20 cellular contexts compared by ENCODE assay signal in the genomic region with DNA sequence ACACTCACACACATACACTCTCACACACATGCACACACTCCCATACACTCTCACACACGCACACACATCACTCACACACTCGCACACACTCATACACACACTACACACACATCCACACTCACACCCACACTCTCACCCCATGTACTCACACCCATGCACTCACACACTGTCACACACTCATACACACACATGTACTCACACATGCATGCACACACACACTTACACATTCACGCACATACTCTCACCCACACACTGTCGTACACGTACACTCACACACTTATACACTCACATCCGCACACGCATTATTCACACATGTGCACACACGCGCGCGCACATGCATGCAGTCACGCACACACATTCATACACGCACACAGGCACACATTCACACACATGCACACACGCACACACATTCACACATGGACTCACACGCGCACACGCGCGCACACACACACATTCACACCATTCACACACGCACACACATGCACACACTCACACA. TPM values are rescaled to one million over a fixed set of nuclear protein-coding genes. Genes with fewer than 3 reads are reported as not detected.
A peak's percentile ranks its signal among the peaks of the same experiment; 100 is the strongest.
DNase-seq lines count a peak whose midpoint lies in the region; ATAC-seq, FAIRE-seq and TF ChIP-seq lines count a peak whose summit lies in the region.
"Had no signal": no experiment of that assay in that cellular context is flagged by ENCODE, and none has a peak within 500 bp of the region (broad histone marks: within the 10 kb centered on the region; RNA-seq: fewer than 3 reads in every experiment).

No MANE protein-coding gene starts in this region.

- H3K9me3 ChIP-seq in transverse colon = no peaks in the 10 kb centered on the region
- H3K9me3 ChIP-seq: SJSA1 had no signal

- peak overlapping the region; percentile 5 for H2AK5ac ChIP-seq in mesendoderm (ENCODE audit: low read length)

- H3K56ac ChIP-seq in mesendoderm (ENCODE audit: low read length) = peak overlapping the region; percentile 54

- H3K4me1 ChIP-seq in mesendoderm (ENCODE audit: control insufficient read depth, low read depth, low read length) = peaks cover 8% of the 10 kb centered on the region
- H3K4me1 ChIP-seq in transverse colon = peaks cover 5 to 15% (median 11%) of the 10 kb centered on the region in 4 donors
- H3K4me1 ChIP-seq: SJSA1 had no signal

- H3K79me1 ChIP-seq in mesendoderm (ENCODE audit: low read length) = no peaks in the 10 kb centered on the region

- no peak for DNase-seq in GM12891 (ENCODE audit: insufficient read length, low spot score)
- no peak for DNase-seq in activated naive CD8-positive, alpha-beta T cell treated with anti-CD3 and anti-CD28 coated beads, Interleukin-2, amount 50 U/mL, for 24 hours
- no peak for DNase-seq in mesendoderm
- no peak for DNase-seq in NCI-H1694 treated with DMSO at 0.1 percent for 48 hours (lab: John Stamatoyannopoulos, UW)
- DNase-seq in NCI-H510A (lab: John Stamatoyannopoulos, UW) = no peak
- DNase-seq in transverse colon = no peak
- DNase-seq: AML-193, DMS79 treated with DMSO at 0.1 percent for 48 hours, KBM-7, NCI-H1092, NCI-H1694, NCI-H345, PC-3 had no signal

- H3K18ac ChIP-seq in mesendoderm (ENCODE audit: low read length) = no peak overlapping the region

- peaks cover 27% of the 10 kb centered on the region for H3K27me3 Mint-ChIP-seq in activated naive CD8-positive, alpha-beta T cell treated with anti-CD3 and anti-CD28 coated beads, Interleukin-2, amount 50 U/mL, for 24 hours

- H3K4ac ChIP-seq in mesendoderm (ENCODE audit: low read depth, low read length) = no peak overlapping the region

- H3K36me3 ChIP-seq in mesendoderm (ENCODE audit: control insufficient read depth, insufficient read depth, low read length) = no peaks in the 10 kb centered on the region
- H3K36me3 ChIP-seq in transverse colon = no peaks in the 10 kb centered on the region
- H3K36me3 ChIP-seq: SJSA1 had no signal

- H2BK120ac ChIP-seq in mesendoderm (ENCODE audit: low read depth, low read length) = no peak overlapping the region

- no peak overlapping the region for H2BK15ac ChIP-seq in mesendoderm (replicated peaks; ENCODE audit: low read depth)

- ATAC-seq in activated naive CD8-positive, alpha-beta T cell treated with anti-CD3 and anti-CD28 coated beads, Interleukin-2, amount 50 U/mL, for 24 hours = no peak
- ATAC-seq in GM18517 (IDR thresholded peaks at IDR 0.05; ENCODE audit: unreplicated experiment) = no peak
- ATAC-seq: HCT116, PC-3 had no signal

- no peak overlapping the region for H2BK5ac ChIP-seq in mesendoderm (ENCODE audit: low read length)

- no peak for TF ChIP-seq EP300 in transverse colon (IDR thresholded peaks at IDR 0.05; ENCODE audit: low read depth)

- no peak overlapping the region for H4K8ac ChIP-seq in mesendoderm (ENCODE audit: low read depth, low read length)

- H3K9ac ChIP-seq in mesendoderm (ENCODE audit: low read length) = no peak overlapping the region

- in situ Hi-C loops in transverse colon (cut with MboI; ENCODE audit: low pct_ligation_motif_present in 1 of 4, low pct_unique_long_range_greater_than_20kb in 1 of 4, low sequenced_read_pairs in 3 of 4) = no loop called here

- H3K23ac ChIP-seq in mesendoderm (ENCODE audit: low read length) = no peak overlapping the region

- H3K9me3 Mint-ChIP-seq in activated naive CD8-positive, alpha-beta T cell treated with anti-CD3 and anti-CD28 coated beads, Interleukin-2, amount 50 U/mL, for 24 hours = no peaks in the 10 kb centered on the region

- TF ChIP-seq CTCF in 22Rv1 (IDR thresholded peaks at IDR 0.05) (no peak), transverse colon (IDR thresholded peaks at IDR 0.05) (no peak)

- no peak overlapping the region for H3K4me2 ChIP-seq in mesendoderm (ENCODE audit: low read length)

- peaks cover 2% of the 10 kb centered on the region for H3K36me3 Mint-ChIP-seq in activated naive CD8-positive, alpha-beta T cell treated with anti-CD3 and anti-CD28 coated beads, Interleukin-2, amount 50 U/mL, for 24 hours (ENCODE audit: low read depth)

- peak overlapping the region; percentile 10 for H3K27ac Mint-ChIP-seq in activated naive CD8-positive, alpha-beta T cell treated with anti-CD3 and anti-CD28 coated beads, Interleukin-2, amount 50 U/mL, for 24 hours

- H3K27ac ChIP-seq in 22Rv1 (peak overlapping the region; percentile 20), mesendoderm (ENCODE audit: low read depth, low read length) (no peak overlapping the region), transverse colon (no peak overlapping the region)
- H3K27ac ChIP-seq: SJSA1 had no signal

- H3K4me3 Mint-ChIP-seq in activated naive CD8-positive, alpha-beta T cell treated with anti-CD3 and anti-CD28 coated beads, Interleukin-2, amount 50 U/mL, for 24 hours = no peak overlapping the region

- no peak for TF ChIP-seq POLR2A in GM12891 (IDR thresholded peaks at IDR 0.05; ENCODE audit: low read depth, low read length)
- no peak for TF ChIP-seq POLR2A in transverse colon (IDR thresholded peaks at IDR 0.05)

- peaks cover 13% of the 10 kb centered on the region for H3K4me1 Mint-ChIP-seq in activated naive CD8-positive, alpha-beta T cell treated with anti-CD3 and anti-CD28 coated beads, Interleukin-2, amount 50 U/mL, for 24 hours

- H3K27me3 ChIP-seq in mesendoderm (ENCODE audit: insufficient read depth, low read length, poor library complexity) (no peaks in the 10 kb centered on the region), transverse colon (peaks cover 11% of the 10 kb centered on the region)

- FAIRE-seq in GM12891 (lab: Jason Lieb, UNC) = peak; percentile 86
- FAIRE-seq: G401.6 had no signal

- H3K4me3 ChIP-seq in mesendoderm (ENCODE audit: low read length) = no peak overlapping the region
- no peak overlapping the region for H3K4me3 ChIP-seq in transverse colon
- H3K4me3 ChIP-seq: SJSA1 had no signal

- intact Hi-C loops in transverse colon (cut with DNase I; ENCODE audit: low total_unique reads) = no loop called here

- H3K79me2 ChIP-seq in mesendoderm (ENCODE audit: control insufficient read depth, insufficient read depth, low read length) = no peaks in the 10 kb centered on the region

- no peak overlapping the region for H4K5ac ChIP-seq in mesendoderm (ENCODE audit: low read length)

- 100% methylated on average over 14 of the region's 20 CpGs for WGBS in mesendoderm (ENCODE audit: extremely low coverage, insufficient coverage, low lambda C conversion rate)
- WGBS in transverse colon (ENCODE audit: low coverage in 1 of 2), 2 donors = 88% methylated on average over 18 to 20 of the region's 20 CpGs

TF ChIP-seq in GM12891, 5 proteins besides CTCF, POLR2A, EP300 and RAD21:
- no peak for TF ChIP-seq POLR2AphosphoS5 (IDR thresholded peaks at IDR 0.05; ENCODE audit: low read depth, low read length)
- peak; percentile 19; the same call in 1 of the 2 replicates for TF ChIP-seq POU2F2 (IDR thresholded peaks at IDR 0.05; ENCODE audit: low read depth, low read length)
- no peak for TF ChIP-seq SPI1 (IDR thresholded peaks at IDR 0.05; ENCODE audit: low read depth, low read length)

RNA-seq across cellular contexts. Expression of a gene that starts 3.9 kb away (rescaled TPM):
- polyA plus RNA-seq in GM12891 (2012; ENCODE audit: low read depth, missing spikeins) = 0.18 TPM
- 0.28 TPM for polyA plus RNA-seq in mesendoderm (2013, experiment 1 of 2)
- 0.42 TPM for polyA plus RNA-seq in mesendoderm (2013, experiment 2 of 2)
- 1 to 10 TPM in 3 of 4 donors, not detected in 1; 3.0 to 6.4 (median 3.1) TPM for total RNA-seq in transverse colon
- total RNA-seq: MCF 10A, PC-3 had no signal

RNA-seq across cellular contexts. Expression of a gene that starts 10.5 kb away (rescaled TPM):
- polyA plus RNA-seq in GM12891 (2012; ENCODE audit: low read depth, missing spikeins) = 0.63 TPM
- polyA plus RNA-seq in mesendoderm (2013, experiment 1 of 2) = 5.7 TPM
- 5.9 TPM for polyA plus RNA-seq in mesendoderm (2013, experiment 2 of 2)
- 10 to 100 TPM in 3 of 4 donors, 1 to 10 TPM in 1; 5.9 to 32.9 (median 14.4) TPM for total RNA-seq in transverse colon

RNA-seq across cellular contexts. Expression of a gene that starts 23.0 kb away (rescaled TPM):
- polyA plus RNA-seq in GM12891 (2012; ENCODE audit: low read depth, missing spikeins) = 1.3 TPM
- 1.5 TPM for polyA plus RNA-seq in mesendoderm (2013, experiment 1 of 2)
- polyA plus RNA-seq in mesendoderm (2013, experiment 2 of 2) = 2.0 TPM
- under 1 TPM in 2 of 4 donors, not detected in 2; 0.14 to 0.32 TPM for total RNA-seq in transverse colon
- total RNA-seq: MCF 10A, PC-3, SJSA1 had no signal

RNA-seq across cellular contexts. Expression of a gene that starts 28.4 kb away (rescaled TPM):
- polyA plus RNA-seq in GM12891 (2012; ENCODE audit: low read depth, missing spikeins) = 15.3 TPM
- polyA plus RNA-seq in mesendoderm (2013, experiment 1 of 2) = 0.42 TPM
- polyA plus RNA-seq in mesendoderm (2013, experiment 2 of 2) = 0.49 TPM
- 1 to 10 TPM in 3 of 4 donors, under 1 TPM in 1; 1.00 to 7.9 (median 2.8) TPM for total RNA-seq in transverse colon
- total RNA-seq: HT1080, MCF 10A, PC-3, SJSA1 had no signal

RNA-seq across cellular contexts. Expression of a gene that starts 33.4 kb away (rescaled TPM):
- polyA plus RNA-seq in GM12891 (2012; ENCODE audit: low read depth, missing spikeins) = 45.0 TPM
- polyA plus RNA-seq in mesendoderm (2013, experiment 1 of 2) = 80.7 TPM
- polyA plus RNA-seq in mesendoderm (2013, experiment 2 of 2) = 79.7 TPM
- total RNA-seq in transverse colon = 1 to 10 TPM in 3 of 4 donors, not detected in 1; 3.0 to 8.8 (median 3.3) TPM
